Comparison of ENCODE assay signal across 8 cellular contexts in genomic region chr11:122910775-122911174, GRCh38. TPM values are rescaled to one million over a fixed set of nuclear protein-coding genes. Genes with fewer than 3 reads are reported as not detected.
DNase-seq lines count a peak whose midpoint lies in the region; ATAC-seq and TF ChIP-seq lines count a peak whose summit lies in the region.

No MANE protein-coding gene starts in this region.

- WGBS in esophagus squamous epithelium, 2 donors = 54 to 58% methylated on average over 4 of the region's 4 CpGs

- no peaks in the 10 kb centered on the region for H3K36me3 Mint-ChIP-seq in endothelial cell (ENCODE audit: low read depth, unreplicated experiment)

- POLR2A ChIA-PET in GM10248 (lab: Yijun Ruan, JAX) = no interaction called here
- POLR2A ChIA-PET in PC-3 (lab: Charles Lee; ENCODE audit: unreplicated experiment) = no interaction called here

- peak; percentile 50 for ATAC-seq in PC-3

- H3K4me3 Mint-ChIP-seq in endothelial cell (ENCODE audit: unreplicated experiment) = no peak overlapping the region

- H3K9me2 ChIP-seq in PC-3 (replicated peaks; ENCODE audit: low read length) = no peaks in the 10 kb centered on the region

- H3K27ac ChIP-seq in 22Rv1 = no peak overlapping the region
- no peak overlapping the region for H3K27ac ChIP-seq in PC-3 (ENCODE audit: low read length)
- no peak overlapping the region for H3K27ac ChIP-seq in esophagus squamous epithelium

- no TSS peak for BruUV-seq in PC-3 (replicated peaks; lab: Mats Ljungman, UMichigan)

- CTCF ChIA-PET in GM10248 (lab: Yijun Ruan, JAX) = no interaction called here
- CTCF ChIA-PET in PC-3 (lab: Charles Lee) = no interaction called here

- peaks cover 2% of the 10 kb centered on the region for H3K27me3 Mint-ChIP-seq in endothelial cell (ENCODE audit: unreplicated experiment)

- no peaks in the 10 kb centered on the region for H4K20me1 ChIP-seq in PC-3 (ENCODE audit: low read length)

- H3K4me1 Mint-ChIP-seq in endothelial cell (ENCODE audit: unreplicated experiment) = peaks cover 5% of the 10 kb centered on the region

- no peak overlapping the region for H2AFZ ChIP-seq in PC-3 (ENCODE audit: low read length)

- intact Hi-C loops in PC-3 (cut with micrococcal nuclease) (loop anchor here (1.0 kb wide), 3 partner anchors 47 to 144 kb away; no protein-coding TSS in a partner anchor), esophagus squamous epithelium (cut with DNase I) (no loop called here)

- TF ChIP-seq CTCF in 22Rv1 (IDR thresholded peaks at IDR 0.05) (peak; percentile 19), GM10248 (IDR thresholded peaks at IDR 0.05; ENCODE audit: control extremely low read depth, extremely low read depth, low read depth, missing control alignments) (peak; percentile 8), PC-3 (conservative IDR thresholded peaks at IDR 0.05; ENCODE audit: low read depth, low read length) (peak; percentile 72), endothelial cell (IDR thresholded peaks at IDR 0.05; ENCODE audit: unreplicated experiment) (no peak), esophagus squamous epithelium (IDR thresholded peaks at IDR 0.05) (peak in 1 of 6 experiments; percentile 30)

- no peaks in the 10 kb centered on the region for H3K9me3 Mint-ChIP-seq in endothelial cell (ENCODE audit: unreplicated experiment)

- H3K4me3 ChIP-seq in PC-3 (ENCODE audit: low read length) = no peak overlapping the region
- no peak overlapping the region for H3K4me3 ChIP-seq in esophagus squamous epithelium

- H3K9ac ChIP-seq in PC-3 (ENCODE audit: low read length) = no peak overlapping the region

- H3K27me3 ChIP-seq in PC-3 (ENCODE audit: low read length) (no peaks in the 10 kb centered on the region), esophagus squamous epithelium (no peaks in the 10 kb centered on the region)

- H3K36me3 ChIP-seq in PC-3 (ENCODE audit: low read depth, low read length) = no peaks in the 10 kb centered on the region
- H3K36me3 ChIP-seq in esophagus squamous epithelium = no peaks in the 10 kb centered on the region

- H3K9me3 ChIP-seq in PC-3 (ENCODE audit: low read length) (no peaks in the 10 kb centered on the region), esophagus squamous epithelium (no peaks in the 10 kb centered on the region)

- H3F3A ChIP-seq in PC-3 (ENCODE audit: low read length, unreplicated experiment) = no peaks in the 10 kb centered on the region

- H3K79me2 ChIP-seq in PC-3 (ENCODE audit: low read length) = no peaks in the 10 kb centered on the region

- DNase-seq in GM10248 (ENCODE audit: extremely low spot score) = no peak
- peak; percentile 53 for DNase-seq in PC-3
- DNase-seq in fibroblast of peridontal ligament (ENCODE audit: extremely low read depth) = peak; percentile 56
- DNase-seq in endothelial cell (ENCODE audit: low spot score) = no peak
- no peak for DNase-seq in activated gamma-delta T cell treated with Interleukin-2 at 50 U/mL for 16 hours
- no peak for DNase-seq in NCI-H446 treated with DMSO at 0.1 percent for 48 hours (lab: John Stamatoyannopoulos, UW)
- DNase-seq in esophagus squamous epithelium (lab: John Stamatoyannopoulos, UW) = no peak

- no peak overlapping the region for H3K4me2 ChIP-seq in PC-3 (ENCODE audit: low read length)

- H3K4me1 ChIP-seq in PC-3 (ENCODE audit: insufficient read depth, low read length) (no peaks in the 10 kb centered on the region), esophagus squamous epithelium (no peaks in the 10 kb centered on the region)

- TF ChIP-seq POLR2A in esophagus squamous epithelium (IDR thresholded peaks at IDR 0.05) = no peak

- H3K27ac Mint-ChIP-seq in endothelial cell (ENCODE audit: unreplicated experiment) = no peak overlapping the region

RNA-seq across cellular contexts. Expression of gene JHY, which starts 28.2 kb away (rescaled TPM):
- 3.6 and 4.9 TPM in 2 replicates for total RNA-seq in PC-3 (2014; rRNA removed)
- 2.8 TPM for total RNA-seq in endothelial cell (ENCODE audit: unreplicated experiment)
- 1 to 10 TPM in 2 of 4 donors, under 1 TPM in 2; 0.91 to 3.4 (median 1.2) TPM for total RNA-seq in esophagus squamous epithelium

Comparison
In these comparisons a context has a peak if more than half of its experiments do, and no peak if none do; other contexts are left out.
1. DNase-seq: peak in PC-3 (single experiment) and fibroblast of peridontal ligament (single experiment); none in GM10248 (single experiment), endothelial cell (single experiment), activated gamma-delta T cell treated with Interleukin-2 at 50 U/mL for 16 hours (single experiment), NCI-H446 treated with DMSO at 0.1 percent for 48 hours (single experiment) and esophagus squamous epithelium (single experiment).